Comparison of ENCODE assay signal across 22 cellular contexts in genomic region chr9:120310035-120310434, GRCh38.
"Had no signal": no experiment of that assay in that cellular context is flagged by ENCODE, and none has a peak within 500 bp of the region (broad histone marks: within the 10 kb centered on the region; RNA-seq: fewer than 3 reads in every experiment).

No MANE protein-coding gene starts in this region.

- H3K27ac ChIP-seq: left ventricle myocardium inferior, skin epidermis, thyroid gland had no signal

- H3K4me1 ChIP-seq: left ventricle myocardium inferior, thyroid gland had no signal

- H3K9me3 Mint-ChIP-seq: central memory CD8-positive, alpha-beta T cell had no signal

- H3K9me3 ChIP-seq: thyroid gland had no signal

- H3K27me3 ChIP-seq: thyroid gland had no signal

- H3K4me3 ChIP-seq: left ventricle myocardium inferior, mucosa of descending colon, skin epidermis, thyroid gland had no signal

- H3K36me3 Mint-ChIP-seq: activated naive CD8-positive, alpha-beta T cell treated with anti-CD3 and anti-CD28 coated beads for 36 hours; brain; memory B cell; stimulated activated naive B cell treated with anti-CD40 and anti-IgM and Interleukin-4, amounts not matched to agents 10 μg/mL and 1 μg/mL and 100 μg/mL, for 72 hours had no signal

- DNase-seq: activated CD4-positive, alpha-beta T cell treated with anti-CD3 and anti-CD28 coated beads, Interleukin-2, amount 10 ng/mL, durations not matched to agents 7 days and 5 days; activated CD4-positive, CD25-positive, alpha-beta regulatory T cell; activated CD8-positive, alpha-beta memory T cell treated with anti-CD3 and anti-CD28 coated beads, Interleukin-2, amount 50 U/mL, for 48 hours; activated gamma-delta T cell; activated naive CD8-positive, alpha-beta T cell treated with anti-CD3 and anti-CD28 coated beads for 36 hours; activated T-cell treated with anti-CD3 and anti-CD28 coated beads, Interleukin-2, amount 50 U/mL, for 72 hours; cortex of kidney; effector CD8-positive, alpha-beta T cell; foreskin fibroblast; hippocampal formation; kidney; left ventricle myocardium inferior; mucosa of descending colon; naive thymus-derived CD4-positive, alpha-beta T cell; stimulated activated CD4-positive, alpha-beta T cell treated with anti-CD3 and anti-CD28 coated beads, Interleukin-15, amount 100 ng/mL, for 24 hours; stimulated activated CD4-positive, alpha-beta T cell treated with anti-CD3 and anti-CD28 coated beads, Interleukin-4, amount 100 ng/mL, for 1 hour; stimulated activated naive B cell treated with anti-CD40 and anti-IgM and Interleukin-4, amounts not matched to agents 10 μg/mL and 1 μg/mL and 100 μg/mL, for 72 hours; thyroid gland had no signal

- H3K36me3 ChIP-seq: left ventricle myocardium inferior, thyroid gland had no signal

- H3K27ac Mint-ChIP-seq: activated CD4-positive, alpha-beta T cell treated with anti-CD3 and anti-CD28 coated beads, Interleukin-2, amount 10 ng/mL, durations not matched to agents 7 days and 5 days; activated naive CD8-positive, alpha-beta T cell treated with anti-CD3 and anti-CD28 coated beads for 36 hours; activated T-cell treated with anti-CD3 and anti-CD28 coated beads, Interleukin-2, amount 50 U/mL, for 72 hours; brain; memory B cell; naive thymus-derived CD4-positive, alpha-beta T cell; stimulated activated naive B cell treated with anti-CD40 and anti-IgM and Interleukin-4, amounts not matched to agents 10 μg/mL and 1 μg/mL and 100 μg/mL, for 72 hours had no signal

- H3K4me3 Mint-ChIP-seq: activated CD4-positive, alpha-beta T cell treated with anti-CD3 and anti-CD28 coated beads, Interleukin-2, amount 10 ng/mL, durations not matched to agents 7 days and 5 days; activated naive CD8-positive, alpha-beta T cell treated with anti-CD3 and anti-CD28 coated beads for 36 hours; activated T-cell treated with anti-CD3 and anti-CD28 coated beads, Interleukin-2, amount 50 U/mL, for 72 hours; brain; central memory CD8-positive, alpha-beta T cell; memory B cell; naive thymus-derived CD4-positive, alpha-beta T cell; stimulated activated naive B cell treated with anti-CD40 and anti-IgM and Interleukin-4, amounts not matched to agents 10 μg/mL and 1 μg/mL and 100 μg/mL, for 72 hours had no signal

- H3K4me1 Mint-ChIP-seq: activated CD4-positive, alpha-beta T cell treated with anti-CD3 and anti-CD28 coated beads, Interleukin-2, amount 10 ng/mL, durations not matched to agents 7 days and 5 days; activated naive CD8-positive, alpha-beta T cell treated with anti-CD3 and anti-CD28 coated beads for 36 hours; brain; central memory CD8-positive, alpha-beta T cell; memory B cell; naive thymus-derived CD4-positive, alpha-beta T cell; stimulated activated naive B cell treated with anti-CD40 and anti-IgM and Interleukin-4, amounts not matched to agents 10 μg/mL and 1 μg/mL and 100 μg/mL, for 72 hours had no signal
